Comparison of ENCODE assay signal across 8 cellular contexts in the genomic region with DNA sequence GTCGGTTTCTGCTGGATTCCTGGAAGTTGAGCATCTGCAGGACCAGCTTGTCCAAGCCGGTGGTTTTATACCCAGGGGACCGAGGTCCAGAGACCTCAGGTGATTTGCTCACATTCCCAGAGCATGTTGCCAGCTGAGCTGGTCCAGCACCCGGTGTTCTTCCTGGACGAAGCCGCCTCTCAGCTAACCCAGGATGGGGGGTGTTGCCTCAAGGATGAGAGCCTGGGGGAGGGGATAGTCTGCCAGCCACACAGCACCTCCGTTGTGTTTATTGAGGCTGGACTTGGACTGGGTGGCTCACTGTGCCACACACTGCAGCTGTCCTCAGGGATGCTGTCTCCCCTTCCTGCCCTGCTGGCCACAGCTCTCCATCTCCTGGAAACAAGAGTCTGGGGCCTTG. TPM values are rescaled to one million over a fixed set of nuclear protein-coding genes. Genes with fewer than 3 reads are reported as not detected.
DNase-seq lines count a peak whose midpoint lies in the region; ATAC-seq and TF ChIP-seq lines count a peak whose summit lies in the region.

No MANE protein-coding gene starts in this region.

- H3K27ac ChIP-seq in substantia nigra (ENCODE audit: low read depth, low read length, poor library complexity, severe bottlenecking): no peak overlapping the region

- no peaks in the 10 kb centered on the region for H3K27me3 Mint-ChIP-seq in activated CD4-positive, alpha-beta T cell treated with anti-CD3 and anti-CD28 coated beads for 36 hours
- peaks cover 6% of the 10 kb centered on the region for H3K27me3 Mint-ChIP-seq in dendritic cell treated with granulocyte-macrophage colony-stimulating factor and Interleukin-4, amounts not matched to agents 40 ng/mL and 50 ng/mL, for 4 days

- no peak for TF ChIP-seq POLR2A in NB4 (IDR thresholded peaks at IDR 0.05; ENCODE audit: extremely low read depth, insufficient read length)

- H3K9me3 Mint-ChIP-seq in activated CD4-positive, alpha-beta T cell treated with anti-CD3 and anti-CD28 coated beads for 36 hours (ENCODE audit: low read depth): no peaks in the 10 kb centered on the region
- no peaks in the 10 kb centered on the region for H3K9me3 Mint-ChIP-seq in dendritic cell treated with granulocyte-macrophage colony-stimulating factor and Interleukin-4, amounts not matched to agents 40 ng/mL and 50 ng/mL, for 4 days

- peak overlapping the region; percentile 87 for H3K4me3 ChIP-seq in NB4 (ENCODE audit: low read depth, low read length)

- POLR2A ChIA-PET in activated CD4-positive, alpha-beta T cell treated with anti-CD3 and anti-CD28 coated beads for 36 hours (lab: Charles Lee): interaction anchor here (0.5 to 1.3 kb wide), 4 partner anchors 15 to 847 kb away, joined by 3 to 5 read pairs (median 4); no protein-coding TSS in a partner anchor

- peak overlapping the region; percentile 80 for H3K4me3 Mint-ChIP-seq in activated CD4-positive, alpha-beta T cell treated with anti-CD3 and anti-CD28 coated beads for 36 hours
- H3K4me3 Mint-ChIP-seq in dendritic cell treated with granulocyte-macrophage colony-stimulating factor and Interleukin-4, amounts not matched to agents 40 ng/mL and 50 ng/mL, for 4 days: peak overlapping the region; percentile 69

- peaks cover 27% of the 10 kb centered on the region for H3K4me1 Mint-ChIP-seq in activated CD4-positive, alpha-beta T cell treated with anti-CD3 and anti-CD28 coated beads for 36 hours
- H3K4me1 Mint-ChIP-seq in dendritic cell treated with granulocyte-macrophage colony-stimulating factor and Interleukin-4, amounts not matched to agents 40 ng/mL and 50 ng/mL, for 4 days (ENCODE audit: low read depth): peaks cover 62% of the 10 kb centered on the region

- CTCF ChIA-PET in activated CD4-positive, alpha-beta T cell treated with anti-CD3 and anti-CD28 coated beads for 36 hours (lab: Charles Lee): interaction anchor here (0.7 to 2.5 kb wide), 8 partner anchors 16 to 550 kb away, joined by 3 to 12 read pairs (median 3); no protein-coding TSS in a partner anchor

- DNase-seq in activated CD4-positive, alpha-beta T cell treated with anti-CD3 and anti-CD28 coated beads for 36 hours: no peak
- DNase-seq in activated CD4-positive, alpha-beta T cell treated with anti-CD3 and anti-CD28 coated beads, Interleukin-2, amount 50 U/mL, for 4 hours: no peak
- DNase-seq in NB4 (ENCODE audit: low read depth) (no peak), posterior vena cava (ENCODE audit: low spot score) (peak; percentile 54), substantia nigra (lab: John Stamatoyannopoulos, UW) (no peak), C1 segment of cervical spinal cord (lab: John Stamatoyannopoulos, UW) (no peak)

- no peak for ATAC-seq in activated CD4-positive, alpha-beta T cell treated with anti-CD3 and anti-CD28 coated beads for 36 hours
- no peak for ATAC-seq in GM21367 (IDR thresholded peaks at IDR 0.05; ENCODE audit: unreplicated experiment)

- peak overlapping the region; percentile 4 for H3K27ac Mint-ChIP-seq in activated CD4-positive, alpha-beta T cell treated with anti-CD3 and anti-CD28 coated beads for 36 hours
- peak overlapping the region; percentile 33 for H3K27ac Mint-ChIP-seq in dendritic cell treated with granulocyte-macrophage colony-stimulating factor and Interleukin-4, amounts not matched to agents 40 ng/mL and 50 ng/mL, for 4 days

- TF ChIP-seq CTCF in NB4 (IDR thresholded peaks at IDR 0.05; ENCODE audit: low read depth, low read length): no peak

- intact Hi-C loops in activated CD4-positive, alpha-beta T cell treated with anti-CD3 and anti-CD28 coated beads for 36 hours (cut with DNase I, micrococcal nuclease): no loop called here
- intact Hi-C loops in dendritic cell treated with granulocyte-macrophage colony-stimulating factor and Interleukin-4, amounts not matched to agents 40 ng/mL and 50 ng/mL, for 4 days (cut with micrococcal nuclease): loop anchor here (5.0 kb wide), 1 partner anchor 163 kb away; no protein-coding TSS in a partner anchor
- intact Hi-C loops in posterior vena cava (cut with DNase I): no loop called here

- peaks cover 6% of the 10 kb centered on the region for H3K36me3 Mint-ChIP-seq in activated CD4-positive, alpha-beta T cell treated with anti-CD3 and anti-CD28 coated beads for 36 hours (ENCODE audit: low read depth)
- no peaks in the 10 kb centered on the region for H3K36me3 Mint-ChIP-seq in dendritic cell treated with granulocyte-macrophage colony-stimulating factor and Interleukin-4, amounts not matched to agents 40 ng/mL and 50 ng/mL, for 4 days (ENCODE audit: low read depth)

RNA-seq across cellular contexts. Expression of a gene that starts 1.5 kb away (rescaled TPM):
- 10 to 100 TPM; 14.6 to 15.1 TPM for total RNA-seq in activated CD4-positive, alpha-beta T cell treated with anti-CD3 and anti-CD28 coated beads for 36 hours
- total RNA-seq in posterior vena cava: 1 to 10 TPM; 6.1 to 6.9 TPM

RNA-seq across cellular contexts. Expression of a gene that starts 50.9 kb away (rescaled TPM):
- 1 to 10 TPM; 4.4 to 6.1 TPM for total RNA-seq in activated CD4-positive, alpha-beta T cell treated with anti-CD3 and anti-CD28 coated beads for 36 hours
- total RNA-seq in posterior vena cava: 1 to 10 TPM; 2.3 to 4.5 TPM
